ENCODE assay signal across 1 cellular context in the genomic region with DNA sequence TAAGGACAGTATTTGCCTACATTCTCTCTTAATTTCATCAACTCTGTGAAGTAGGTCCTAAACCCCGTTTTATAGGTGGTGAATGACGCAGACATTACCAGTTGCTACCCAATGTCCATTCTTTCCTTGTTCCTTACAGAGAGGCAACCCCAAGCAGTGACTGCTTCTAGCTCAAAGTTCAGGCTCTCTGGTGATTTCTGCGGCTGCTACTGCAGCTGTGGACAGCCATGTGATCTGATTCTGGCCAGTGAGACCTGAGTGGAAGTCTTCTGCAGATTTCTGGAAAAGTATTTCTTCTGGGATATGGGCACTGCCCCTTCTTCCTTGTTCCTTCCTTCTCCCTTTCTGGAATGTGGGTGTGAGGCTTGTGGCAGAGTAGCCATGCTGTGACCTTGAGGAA.
TF ChIP-seq lines count a peak whose summit lies in the region.

No MANE protein-coding gene starts in this region.

TF ChIP-seq in HepG2, 621 proteins besides CTCF, POLR2A, EP300 and RAD21 (continued from another document):
- TF ChIP-seq, protein P1, sequence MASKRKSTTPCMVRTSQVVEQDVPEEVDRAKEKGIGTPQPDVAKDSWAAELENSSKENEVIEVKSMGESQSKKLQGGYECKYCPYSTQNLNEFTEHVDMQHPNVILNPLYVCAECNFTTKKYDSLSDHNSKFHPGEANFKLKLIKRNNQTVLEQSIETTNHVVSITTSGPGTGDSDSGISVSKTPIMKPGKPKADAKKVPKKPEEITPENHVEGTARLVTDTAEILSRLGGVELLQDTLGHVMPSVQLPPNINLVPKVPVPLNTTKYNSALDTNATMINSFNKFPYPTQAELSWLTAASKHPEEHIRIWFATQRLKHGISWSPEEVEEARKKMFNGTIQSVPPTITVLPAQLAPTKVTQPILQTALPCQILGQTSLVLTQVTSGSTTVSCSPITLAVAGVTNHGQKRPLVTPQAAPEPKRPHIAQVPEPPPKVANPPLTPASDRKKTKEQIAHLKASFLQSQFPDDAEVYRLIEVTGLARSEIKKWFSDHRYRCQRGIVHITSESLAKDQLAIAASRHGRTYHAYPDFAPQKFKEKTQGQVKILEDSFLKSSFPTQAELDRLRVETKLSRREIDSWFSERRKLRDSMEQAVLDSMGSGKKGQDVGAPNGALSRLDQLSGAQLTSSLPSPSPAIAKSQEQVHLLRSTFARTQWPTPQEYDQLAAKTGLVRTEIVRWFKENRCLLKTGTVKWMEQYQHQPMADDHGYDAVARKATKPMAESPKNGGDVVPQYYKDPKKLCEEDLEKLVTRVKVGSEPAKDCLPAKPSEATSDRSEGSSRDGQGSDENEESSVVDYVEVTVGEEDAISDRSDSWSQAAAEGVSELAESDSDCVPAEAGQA (IDR thresholded peaks at IDR 0.05; ENCODE audit: low read depth): no peak
- TF ChIP-seq, protein P1 (CRISPR knock-in tag; IDR thresholded peaks at IDR 0.05; ENCODE audit: borderline replicate concordance): no peak
- TF ChIP-seq NBN (conservative IDR thresholded peaks at IDR 0.05) (no peak), MXD4 (CRISPR knock-in tag; IDR thresholded peaks at IDR 0.05) (no peak), HNF4A (CRISPR knock-in tag; IDR thresholded peaks at IDR 0.05) (peak; percentile 76), HOXA5 (CRISPR knock-in tag; IDR thresholded peaks at IDR 0.05) (no peak), YY1 (IDR thresholded peaks at IDR 0.05; ENCODE audit: insufficient read depth, insufficient replicate concordance, low read depth, low read length) (no peak), REPIN1 (CRISPR knock-in tag; IDR thresholded peaks at IDR 0.05; ENCODE audit: borderline replicate concordance, low read depth) (no peak), ZNF460 (CRISPR knock-in tag; IDR thresholded peaks at IDR 0.05; ENCODE audit: borderline replicate concordance) (no peak), ZNF282 (IDR thresholded peaks at IDR 0.05; ENCODE audit: partially characterized antibody) (no peak), SIN3B (IDR thresholded peaks at IDR 0.05; ENCODE audit: low read length) (no peak), JUN (CRISPR knock-in tag; IDR thresholded peaks at IDR 0.05) (no peak), FOSL2 (CRISPR knock-in tag; IDR thresholded peaks at IDR 0.05) (0 out of 2 replicates have a peak, but pooled peaks have one; percentile 18), ZFY (CRISPR knock-in tag; IDR thresholded peaks at IDR 0.05) (no peak), ZC3H4 (CRISPR knock-in tag; IDR thresholded peaks at IDR 0.05; ENCODE audit: borderline replicate concordance) (no peak), ZNF292 (CRISPR knock-in tag; IDR thresholded peaks at IDR 0.05; ENCODE audit: borderline replicate concordance, low read depth) (peak; percentile 57; the same call in 1 of the 2 replicates), HOXA9 (CRISPR knock-in tag; IDR thresholded peaks at IDR 0.05; ENCODE audit: borderline replicate concordance) (no peak), ZNF501 (CRISPR knock-in tag; IDR thresholded peaks at IDR 0.05) (no peak), SALL1 (CRISPR knock-in tag; IDR thresholded peaks at IDR 0.05) (0 out of 2 replicates have a peak, but pooled peaks have one; percentile 15), FOXA3 (CRISPR knock-in tag; IDR thresholded peaks at IDR 0.05) (0 out of 2 replicates have a peak, but pooled peaks have one; percentile 2), RBM39 (IDR thresholded peaks at IDR 0.05; ENCODE audit: low read depth, low read length, poor library complexity, severe bottlenecking) (no peak), ZNF570 (CRISPR knock-in tag; IDR thresholded peaks at IDR 0.05; ENCODE audit: borderline replicate concordance) (no peak), SMARCC2 (IDR thresholded peaks at IDR 0.05) (no peak), GATAD1 (CRISPR knock-in tag; IDR thresholded peaks at IDR 0.05) (no peak)
- TF ChIP-seq, protein P2, sequence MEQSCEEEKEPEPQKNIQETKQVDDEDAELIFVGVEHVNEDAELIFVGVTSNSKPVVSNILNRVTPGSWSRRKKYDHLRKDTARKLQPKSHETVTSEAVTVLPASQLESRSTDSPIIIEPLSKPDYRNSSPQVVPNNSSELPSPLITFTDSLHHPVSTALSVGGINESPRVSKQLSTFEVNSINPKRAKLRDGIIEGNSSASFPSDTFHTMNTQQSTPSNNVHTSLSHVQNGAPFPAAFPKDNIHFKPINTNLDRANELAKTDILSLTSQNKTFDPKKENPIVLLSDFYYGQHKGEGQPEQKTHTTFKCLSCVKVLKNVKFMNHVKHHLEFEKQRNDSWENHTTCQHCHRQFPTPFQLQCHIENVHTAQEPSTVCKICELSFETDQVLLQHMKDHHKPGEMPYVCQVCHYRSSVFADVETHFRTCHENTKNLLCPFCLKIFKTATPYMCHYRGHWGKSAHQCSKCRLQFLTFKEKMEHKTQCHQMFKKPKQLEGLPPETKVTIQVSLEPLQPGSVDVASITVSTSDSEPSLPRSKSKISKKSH (CRISPR knock-in tag; IDR thresholded peaks at IDR 0.05; ENCODE audit: borderline replicate concordance): no peak
- TF ChIP-seq, protein P3, sequence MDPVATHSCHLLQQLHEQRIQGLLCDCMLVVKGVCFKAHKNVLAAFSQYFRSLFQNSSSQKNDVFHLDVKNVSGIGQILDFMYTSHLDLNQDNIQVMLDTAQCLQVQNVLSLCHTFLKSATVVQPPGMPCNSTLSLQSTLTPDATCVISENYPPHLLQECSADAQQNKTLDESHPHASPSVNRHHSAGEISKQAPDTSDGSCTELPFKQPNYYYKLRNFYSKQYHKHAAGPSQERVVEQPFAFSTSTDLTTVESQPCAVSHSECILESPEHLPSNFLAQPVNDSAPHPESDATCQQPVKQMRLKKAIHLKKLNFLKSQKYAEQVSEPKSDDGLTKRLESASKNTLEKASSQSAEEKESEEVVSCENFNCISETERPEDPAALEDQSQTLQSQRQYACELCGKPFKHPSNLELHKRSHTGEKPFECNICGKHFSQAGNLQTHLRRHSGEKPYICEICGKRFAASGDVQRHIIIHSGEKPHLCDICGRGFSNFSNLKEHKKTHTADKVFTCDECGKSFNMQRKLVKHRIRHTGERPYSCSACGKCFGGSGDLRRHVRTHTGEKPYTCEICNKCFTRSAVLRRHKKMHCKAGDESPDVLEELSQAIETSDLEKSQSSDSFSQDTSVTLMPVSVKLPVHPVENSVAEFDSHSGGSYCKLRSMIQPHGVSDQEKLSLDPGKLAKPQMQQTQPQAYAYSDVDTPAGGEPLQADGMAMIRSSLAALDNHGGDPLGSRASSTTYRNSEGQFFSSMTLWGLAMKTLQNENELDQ (CRISPR knock-in tag; IDR thresholded peaks at IDR 0.05; ENCODE audit: borderline replicate concordance): no peak
- TF ChIP-seq, protein P4, sequence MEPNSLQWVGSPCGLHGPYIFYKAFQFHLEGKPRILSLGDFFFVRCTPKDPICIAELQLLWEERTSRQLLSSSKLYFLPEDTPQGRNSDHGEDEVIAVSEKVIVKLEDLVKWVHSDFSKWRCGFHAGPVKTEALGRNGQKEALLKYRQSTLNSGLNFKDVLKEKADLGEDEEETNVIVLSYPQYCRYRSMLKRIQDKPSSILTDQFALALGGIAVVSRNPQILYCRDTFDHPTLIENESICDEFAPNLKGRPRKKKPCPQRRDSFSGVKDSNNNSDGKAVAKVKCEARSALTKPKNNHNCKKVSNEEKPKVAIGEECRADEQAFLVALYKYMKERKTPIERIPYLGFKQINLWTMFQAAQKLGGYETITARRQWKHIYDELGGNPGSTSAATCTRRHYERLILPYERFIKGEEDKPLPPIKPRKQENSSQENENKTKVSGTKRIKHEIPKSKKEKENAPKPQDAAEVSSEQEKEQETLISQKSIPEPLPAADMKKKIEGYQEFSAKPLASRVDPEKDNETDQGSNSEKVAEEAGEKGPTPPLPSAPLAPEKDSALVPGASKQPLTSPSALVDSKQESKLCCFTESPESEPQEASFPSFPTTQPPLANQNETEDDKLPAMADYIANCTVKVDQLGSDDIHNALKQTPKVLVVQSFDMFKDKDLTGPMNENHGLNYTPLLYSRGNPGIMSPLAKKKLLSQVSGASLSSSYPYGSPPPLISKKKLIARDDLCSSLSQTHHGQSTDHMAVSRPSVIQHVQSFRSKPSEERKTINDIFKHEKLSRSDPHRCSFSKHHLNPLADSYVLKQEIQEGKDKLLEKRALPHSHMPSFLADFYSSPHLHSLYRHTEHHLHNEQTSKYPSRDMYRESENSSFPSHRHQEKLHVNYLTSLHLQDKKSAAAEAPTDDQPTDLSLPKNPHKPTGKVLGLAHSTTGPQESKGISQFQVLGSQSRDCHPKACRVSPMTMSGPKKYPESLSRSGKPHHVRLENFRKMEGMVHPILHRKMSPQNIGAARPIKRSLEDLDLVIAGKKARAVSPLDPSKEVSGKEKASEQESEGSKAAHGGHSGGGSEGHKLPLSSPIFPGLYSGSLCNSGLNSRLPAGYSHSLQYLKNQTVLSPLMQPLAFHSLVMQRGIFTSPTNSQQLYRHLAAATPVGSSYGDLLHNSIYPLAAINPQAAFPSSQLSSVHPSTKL (CRISPR knock-in tag; IDR thresholded peaks at IDR 0.05): peak; percentile 29; the same call in 1 of the 2 replicates
- TF ChIP-seq, protein P5, sequence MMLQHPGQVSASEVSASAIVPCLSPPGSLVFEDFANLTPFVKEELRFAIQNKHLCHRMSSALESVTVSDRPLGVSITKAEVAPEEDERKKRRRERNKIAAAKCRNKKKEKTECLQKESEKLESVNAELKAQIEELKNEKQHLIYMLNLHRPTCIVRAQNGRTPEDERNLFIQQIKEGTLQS (CRISPR knock-in tag; IDR thresholded peaks at IDR 0.05): no peak
